In genomic region chr3:186534113-186534669, GRCh38 we compare ENCODE assay signal across 1 cellular context.
A peak's percentile ranks its signal among the peaks of the same experiment; 100 is the strongest.
TF ChIP-seq lines count a peak whose summit lies in the region.

No MANE protein-coding gene starts in this region.

TF ChIP-seq in GM12878, 131 proteins besides CTCF, POLR2A, EP300 and RAD21 (continued from another document and continues in another):
- TF ChIP-seq, protein P1, sequence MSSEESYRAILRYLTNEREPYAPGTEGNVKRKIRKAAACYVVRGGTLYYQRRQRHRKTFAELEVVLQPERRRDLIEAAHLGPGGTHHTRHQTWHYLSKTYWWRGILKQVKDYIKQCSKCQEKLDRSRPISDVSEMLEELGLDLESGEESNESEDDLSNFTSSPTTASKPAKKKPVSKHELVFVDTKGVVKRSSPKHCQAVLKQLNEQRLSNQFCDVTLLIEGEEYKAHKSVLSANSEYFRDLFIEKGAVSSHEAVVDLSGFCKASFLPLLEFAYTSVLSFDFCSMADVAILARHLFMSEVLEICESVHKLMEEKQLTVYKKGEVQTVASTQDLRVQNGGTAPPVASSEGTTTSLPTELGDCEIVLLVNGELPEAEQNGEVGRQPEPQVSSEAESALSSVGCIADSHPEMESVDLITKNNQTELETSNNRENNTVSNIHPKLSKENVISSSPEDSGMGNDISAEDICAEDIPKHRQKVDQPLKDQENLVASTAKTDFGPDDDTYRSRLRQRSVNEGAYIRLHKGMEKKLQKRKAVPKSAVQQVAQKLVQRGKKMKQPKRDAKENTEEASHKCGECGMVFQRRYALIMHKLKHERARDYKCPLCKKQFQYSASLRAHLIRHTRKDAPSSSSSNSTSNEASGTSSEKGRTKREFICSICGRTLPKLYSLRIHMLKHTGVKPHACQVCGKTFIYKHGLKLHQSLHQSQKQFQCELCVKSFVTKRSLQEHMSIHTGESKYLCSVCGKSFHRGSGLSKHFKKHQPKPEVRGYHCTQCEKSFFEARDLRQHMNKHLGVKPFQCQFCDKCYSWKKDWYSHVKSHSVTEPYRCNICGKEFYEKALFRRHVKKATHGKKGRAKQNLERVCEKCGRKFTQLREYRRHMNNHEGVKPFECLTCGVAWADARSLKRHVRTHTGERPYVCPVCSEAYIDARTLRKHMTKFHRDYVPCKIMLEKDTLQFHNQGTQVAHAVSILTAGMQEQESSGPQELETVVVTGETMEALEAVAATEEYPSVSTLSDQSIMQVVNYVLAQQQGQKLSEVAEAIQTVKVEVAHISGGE (CRISPR knock-in tag; IDR thresholded peaks at IDR 0.05): no peak
- TF ChIP-seq IRF4 (IDR thresholded peaks at IDR 0.05; ENCODE audit: low read depth, low read length) (no peak; the same call in 1 of the 2 replicates), SIX5 (IDR thresholded peaks at IDR 0.05; ENCODE audit: low read depth, low read length, severe bottlenecking) (no peak), SP1 (IDR thresholded peaks at IDR 0.05; ENCODE audit: low read depth, low read length) (no peak), PAX8 (IDR thresholded peaks at IDR 0.05) (no peak), NFXL1 (IDR thresholded peaks at IDR 0.05; ENCODE audit: borderline replicate concordance) (no peak), STAT1 (conservative IDR thresholded peaks at IDR 0.05) (no peak), BCLAF1 (IDR thresholded peaks at IDR 0.05) (no peak), BMI1 (IDR thresholded peaks at IDR 0.05; ENCODE audit: borderline replicate concordance) (peak; percentile 71; the same call in 1 of the 2 replicates), E2F4 (IDR thresholded peaks at IDR 0.05; ENCODE audit: low read depth, low read length) (no peak), ESRRA (IDR thresholded peaks at IDR 0.05; ENCODE audit: low read length) (no peak), CREM (IDR thresholded peaks at IDR 0.05; ENCODE audit: low read depth) (peak; percentile 83; the same call in 1 of the 2 replicates), MEF2B (IDR thresholded peaks at IDR 0.05; ENCODE audit: partially characterized antibody, poor library complexity, severe bottlenecking) (peak; percentile 73), MLLT1 (IDR thresholded peaks at IDR 0.05) (peak; percentile 41; the same call in 1 of the 2 replicates), FOXM1 (IDR thresholded peaks at IDR 0.05; ENCODE audit: low read depth, low read length) (peak; percentile 92), CHD2 (IDR thresholded peaks at IDR 0.05; ENCODE audit: borderline replicate concordance, low read depth, low read length) (peak; percentile 35; the same call in 1 of the 2 replicates), TBL1XR1 (IDR thresholded peaks at IDR 0.05; ENCODE audit: low read depth, low read length) (peak; percentile 45; the same call in 1 of the 2 replicates), KDM1A (IDR thresholded peaks at IDR 0.05; ENCODE audit: borderline replicate concordance) (no peak), MYB (IDR thresholded peaks at IDR 0.05; ENCODE audit: borderline replicate concordance, low read depth, low read length) (no peak), EED (IDR thresholded peaks at IDR 0.05; ENCODE audit: low read depth) (peak; percentile 77), IRF5 (IDR thresholded peaks at IDR 0.05; ENCODE audit: borderline replicate concordance) (no peak), CUX1 (IDR thresholded peaks at IDR 0.05; ENCODE audit: insufficient replicate concordance, low read depth, low read length) (no peak), ATF7 (IDR thresholded peaks at IDR 0.05; ENCODE audit: low read depth) (peak; percentile 99), ZNF622 (IDR thresholded peaks at IDR 0.05) (no peak), GABPA (IDR thresholded peaks at IDR 0.05; ENCODE audit: low read depth) (0 out of 2 replicates have a peak, but pooled peaks have one; percentile 29), TCF12 (IDR thresholded peaks at IDR 0.05; ENCODE audit: low read depth, low read length) (no peak), IKZF1 (conservative IDR thresholded peaks at IDR 0.05) (peak; percentile 93), PAX5 (IDR thresholded peaks at IDR 0.05; ENCODE audit: borderline replicate concordance, low read depth, low read length) (peak; percentile 68; the same call in 1 of the 2 replicates), NFIC (IDR thresholded peaks at IDR 0.05; ENCODE audit: low read depth, low read length) (peak; percentile 87), MTA2 (IDR thresholded peaks at IDR 0.05; ENCODE audit: low read depth) (peak; percentile 88), NR2C2 (IDR thresholded peaks at IDR 0.05; ENCODE audit: borderline replicate concordance, control insufficient read depth, insufficient read length, low read depth) (no peak)
- TF ChIP-seq, protein P2, sequence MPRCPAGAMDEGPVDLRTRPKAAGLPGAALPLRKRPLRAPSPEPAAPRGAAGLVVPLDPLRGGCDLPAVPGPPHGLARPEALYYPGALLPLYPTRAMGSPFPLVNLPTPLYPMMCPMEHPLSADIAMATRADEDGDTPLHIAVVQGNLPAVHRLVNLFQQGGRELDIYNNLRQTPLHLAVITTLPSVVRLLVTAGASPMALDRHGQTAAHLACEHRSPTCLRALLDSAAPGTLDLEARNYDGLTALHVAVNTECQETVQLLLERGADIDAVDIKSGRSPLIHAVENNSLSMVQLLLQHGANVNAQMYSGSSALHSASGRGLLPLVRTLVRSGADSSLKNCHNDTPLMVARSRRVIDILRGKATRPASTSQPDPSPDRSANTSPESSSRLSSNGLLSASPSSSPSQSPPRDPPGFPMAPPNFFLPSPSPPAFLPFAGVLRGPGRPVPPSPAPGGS (IDR thresholded peaks at IDR 0.05; ENCODE audit: borderline replicate concordance, insufficient read depth, low read depth, low read length, poor library complexity, severe bottlenecking): peak; percentile 89
- TF ChIP-seq, protein P3, sequence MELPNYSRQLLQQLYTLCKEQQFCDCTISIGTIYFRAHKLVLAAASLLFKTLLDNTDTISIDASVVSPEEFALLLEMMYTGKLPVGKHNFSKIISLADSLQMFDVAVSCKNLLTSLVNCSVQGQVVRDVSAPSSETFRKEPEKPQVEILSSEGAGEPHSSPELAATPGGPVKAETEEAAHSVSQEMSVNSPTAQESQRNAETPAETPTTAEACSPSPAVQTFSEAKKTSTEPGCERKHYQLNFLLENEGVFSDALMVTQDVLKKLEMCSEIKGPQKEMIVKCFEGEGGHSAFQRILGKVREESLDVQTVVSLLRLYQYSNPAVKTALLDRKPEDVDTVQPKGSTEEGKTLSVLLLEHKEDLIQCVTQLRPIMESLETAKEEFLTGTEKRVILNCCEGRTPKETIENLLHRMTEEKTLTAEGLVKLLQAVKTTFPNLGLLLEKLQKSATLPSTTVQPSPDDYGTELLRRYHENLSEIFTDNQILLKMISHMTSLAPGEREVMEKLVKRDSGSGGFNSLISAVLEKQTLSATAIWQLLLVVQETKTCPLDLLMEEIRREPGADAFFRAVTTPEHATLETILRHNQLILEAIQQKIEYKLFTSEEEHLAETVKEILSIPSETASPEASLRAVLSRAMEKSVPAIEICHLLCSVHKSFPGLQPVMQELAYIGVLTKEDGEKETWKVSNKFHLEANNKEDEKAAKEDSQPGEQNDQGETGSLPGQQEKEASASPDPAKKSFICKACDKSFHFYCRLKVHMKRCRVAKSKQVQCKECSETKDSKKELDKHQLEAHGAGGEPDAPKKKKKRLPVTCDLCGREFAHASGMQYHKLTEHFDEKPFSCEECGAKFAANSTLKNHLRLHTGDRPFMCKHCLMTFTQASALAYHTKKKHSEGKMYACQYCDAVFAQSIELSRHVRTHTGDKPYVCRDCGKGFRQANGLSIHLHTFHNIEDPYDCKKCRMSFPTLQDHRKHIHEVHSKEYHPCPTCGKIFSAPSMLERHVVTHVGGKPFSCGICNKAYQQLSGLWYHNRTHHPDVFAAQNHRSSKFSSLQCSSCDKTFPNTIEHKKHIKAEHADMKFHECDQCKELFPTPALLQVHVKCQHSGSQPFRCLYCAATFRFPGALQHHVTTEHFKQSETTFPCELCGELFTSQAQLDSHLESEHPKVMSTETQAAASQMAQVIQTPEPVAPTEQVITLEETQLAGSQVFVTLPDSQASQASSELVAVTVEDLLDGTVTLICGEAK (IDR thresholded peaks at IDR 0.05; ENCODE audit: borderline replicate concordance): peak; percentile 99
- TF ChIP-seq, protein P4, sequence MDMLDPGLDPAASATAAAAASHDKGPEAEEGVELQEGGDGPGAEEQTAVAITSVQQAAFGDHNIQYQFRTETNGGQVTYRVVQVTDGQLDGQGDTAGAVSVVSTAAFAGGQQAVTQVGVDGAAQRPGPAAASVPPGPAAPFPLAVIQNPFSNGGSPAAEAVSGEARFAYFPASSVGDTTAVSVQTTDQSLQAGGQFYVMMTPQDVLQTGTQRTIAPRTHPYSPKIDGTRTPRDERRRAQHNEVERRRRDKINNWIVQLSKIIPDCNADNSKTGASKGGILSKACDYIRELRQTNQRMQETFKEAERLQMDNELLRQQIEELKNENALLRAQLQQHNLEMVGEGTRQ (IDR thresholded peaks at IDR 0.05; ENCODE audit: borderline replicate concordance, low read depth, low read length): no peak
